ENCODE assay signal across 1 cellular context in genomic region chr4:33739886-33740285, GRCh38.
TF ChIP-seq lines count a peak whose summit lies in the region.

No MANE protein-coding gene starts in this region.

TF ChIP-seq in K562, 482 proteins besides CTCF, POLR2A, EP300 and RAD21 (continued from another document):
- TF ChIP-seq TRIM25 (IDR thresholded peaks at IDR 0.05; ENCODE audit: borderline replicate concordance) (no peak), ZBTB5 (IDR thresholded peaks at IDR 0.05) (no peak)
TF ChIP-seq in K562: peak in this region for 1.
